Comparison of ENCODE assay signal across 1 cellular context in the genomic region with DNA sequence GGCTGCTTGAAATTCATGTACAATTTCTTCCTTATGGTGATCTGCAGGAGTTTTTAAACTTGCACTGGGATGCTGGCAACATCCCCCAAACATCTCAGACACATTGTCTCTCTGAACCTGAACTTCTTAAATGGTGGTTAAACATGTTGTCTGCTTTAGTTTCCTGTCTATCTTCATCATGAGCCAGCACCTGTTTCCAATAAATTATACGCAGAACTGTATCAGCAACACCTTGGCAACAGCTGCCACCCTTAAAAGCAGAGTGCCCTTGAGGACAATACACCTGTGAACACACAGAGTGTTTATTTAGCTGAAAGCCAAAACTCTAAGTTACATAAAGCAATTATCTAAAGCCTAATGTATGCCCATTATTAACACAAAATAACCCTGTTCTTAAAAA.
TF ChIP-seq lines count a peak whose summit lies in the region.

No MANE protein-coding gene starts in this region.

TF ChIP-seq in WTC11, 78 proteins besides CTCF, POLR2A, EP300 and RAD21 (continued from another document):
- TF ChIP-seq, protein P1, sequence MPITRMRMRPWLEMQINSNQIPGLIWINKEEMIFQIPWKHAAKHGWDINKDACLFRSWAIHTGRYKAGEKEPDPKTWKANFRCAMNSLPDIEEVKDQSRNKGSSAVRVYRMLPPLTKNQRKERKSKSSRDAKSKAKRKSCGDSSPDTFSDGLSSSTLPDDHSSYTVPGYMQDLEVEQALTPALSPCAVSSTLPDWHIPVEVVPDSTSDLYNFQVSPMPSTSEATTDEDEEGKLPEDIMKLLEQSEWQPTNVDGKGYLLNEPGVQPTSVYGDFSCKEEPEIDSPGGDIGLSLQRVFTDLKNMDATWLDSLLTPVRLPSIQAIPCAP (CRISPR knock-in tag; IDR thresholded peaks at IDR 0.05), result no peak
- no peak for TF ChIP-seq ZNF232 (CRISPR knock-in tag; IDR thresholded peaks at IDR 0.05)
TF ChIP-seq in WTC11: peak in this region for 0.
